In the genomic region with DNA sequence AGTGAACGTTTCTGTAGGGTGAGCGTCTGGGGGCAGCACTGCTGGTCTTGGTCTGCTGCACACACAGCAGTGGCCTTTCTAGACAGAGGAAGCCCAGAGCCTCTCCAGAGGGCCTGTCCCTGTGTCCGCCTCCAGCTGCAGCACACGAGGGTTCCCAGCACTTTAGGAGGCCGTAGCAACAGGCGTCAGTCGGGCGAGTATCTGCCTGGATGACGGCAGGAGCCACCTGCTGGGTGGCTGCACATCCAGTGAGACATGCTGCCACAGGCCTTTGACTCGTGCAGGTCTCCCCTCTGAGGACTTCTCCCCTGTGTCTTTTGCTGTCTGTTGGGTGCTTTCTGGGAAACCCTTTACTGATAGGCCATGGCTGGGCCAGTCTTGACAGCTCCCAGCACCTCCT, we compare ENCODE assay signal across 18 cellular contexts. TPM values are rescaled to one million over a fixed set of nuclear protein-coding genes. Genes with fewer than 3 reads are reported as not detected.
DNase-seq lines count a peak whose midpoint lies in the region; ATAC-seq, FAIRE-seq and TF ChIP-seq lines count a peak whose summit lies in the region.
"Had no signal": no experiment of that assay in that cellular context is flagged by ENCODE, and none has a peak within 500 bp of the region (broad histone marks: within the 10 kb centered on the region; RNA-seq: fewer than 3 reads in every experiment).

No MANE protein-coding gene starts in this region.

- FAIRE-seq in astrocyte (lab: Jason Lieb, UNC) = no peak
- FAIRE-seq: G401.6, GM12891 had no signal

- H3K36me3 ChIP-seq in H7 (replicated peaks; ENCODE audit: control insufficient read depth, insufficient read depth, low read length) = peaks cover 2% of the 10 kb centered on the region
- H3K36me3 ChIP-seq in astrocyte (ENCODE audit: insufficient read depth, low read length) = peaks cover 12% of the 10 kb centered on the region
- H3K36me3 ChIP-seq in neural progenitor cell = no peaks in the 10 kb centered on the region

- peaks cover 52% of the 10 kb centered on the region for H4K20me1 ChIP-seq in astrocyte (ENCODE audit: insufficient read depth, low read length)
- no peaks in the 10 kb centered on the region for H4K20me1 ChIP-seq in neural progenitor cell (ENCODE audit: low read depth)

- H3K4me3 Mint-ChIP-seq in astrocyte (ENCODE audit: unreplicated experiment) (no peak overlapping the region), neural progenitor cell (no peak overlapping the region), T-helper 17 cell (no peak overlapping the region)
- H3K4me3 Mint-ChIP-seq: CD8-positive, alpha-beta memory T cell had no signal

- H3K9ac ChIP-seq in astrocyte (ENCODE audit: low read length) = no peak overlapping the region
- H3K9ac ChIP-seq in neural progenitor cell = no peak overlapping the region
- H3K9ac ChIP-seq: BLaER1 had no signal

- H3K4me1 ChIP-seq in astrocyte (ENCODE audit: insufficient read depth, low read length) (peaks cover 12% of the 10 kb centered on the region), neural progenitor cell (no peaks in the 10 kb centered on the region)
- H3K4me1 ChIP-seq: BLaER1 had no signal

- H3K9me3 ChIP-seq in astrocyte (ENCODE audit: insufficient read depth, low read depth, low read length) (no peaks in the 10 kb centered on the region), neural progenitor cell (ENCODE audit: low read depth) (no peaks in the 10 kb centered on the region), T-helper 17 cell (ENCODE audit: control insufficient read depth, low read length, poor library complexity, severe bottlenecking) (no peaks in the 10 kb centered on the region)
- H3K9me3 ChIP-seq: BLaER1 had no signal

- no peak overlapping the region for H3K27ac ChIP-seq in astrocyte (ENCODE audit: low read depth, low read length)
- H3K27ac ChIP-seq in neural progenitor cell = no peak overlapping the region
- H3K27ac ChIP-seq: BLaER1 had no signal

- H3K27ac Mint-ChIP-seq in astrocyte (ENCODE audit: unreplicated experiment) (peak overlapping the region; percentile 47), neural progenitor cell (peak overlapping the region; percentile 20), T-helper 17 cell (no peak overlapping the region)

- no peak overlapping the region for H2AFZ ChIP-seq in astrocyte (ENCODE audit: low read depth, low read length)
- H2AFZ ChIP-seq in neural progenitor cell (replicated peaks) = no peak overlapping the region

- H3K27me3 ChIP-seq in H7 (ENCODE audit: control insufficient read depth, insufficient read depth, low read length) = no peaks in the 10 kb centered on the region
- H3K27me3 ChIP-seq in astrocyte (ENCODE audit: insufficient read depth, low read length) = no peaks in the 10 kb centered on the region
- H3K27me3 ChIP-seq in neural progenitor cell = no peaks in the 10 kb centered on the region
- H3K27me3 ChIP-seq: BLaER1 had no signal

- peaks cover 7% of the 10 kb centered on the region for H3K4me1 Mint-ChIP-seq in astrocyte (ENCODE audit: low read depth, unreplicated experiment)
- H3K4me1 Mint-ChIP-seq in neural progenitor cell = peaks cover 11% of the 10 kb centered on the region
- peaks cover 9% of the 10 kb centered on the region for H3K4me1 Mint-ChIP-seq in T-helper 17 cell

- no peak overlapping the region for H3K4me3 ChIP-seq in H7 (ENCODE audit: insufficient read depth, low read depth, low read length)
- no peak overlapping the region for H3K4me3 ChIP-seq in astrocyte (ENCODE audit: insufficient read depth, low read depth, low read length)
- H3K4me3 ChIP-seq in neural progenitor cell = no peak overlapping the region
- H3K4me3 ChIP-seq: BLaER1 had no signal

- H3K36me3 Mint-ChIP-seq in astrocyte (ENCODE audit: low read depth, unreplicated experiment) (peaks cover 27% of the 10 kb centered on the region), neural progenitor cell (peaks cover 29% of the 10 kb centered on the region), T-helper 17 cell (ENCODE audit: low read depth) (peaks cover 13% of the 10 kb centered on the region)

- DNase-seq in H7 (peak; percentile 47), astrocyte (ENCODE audit: low read depth) (no peak), neural progenitor cell (ENCODE audit: low spot score) (no peak), NCI-H524 (lab: John Stamatoyannopoulos, UW) (no peak), NCI-H2227 treated with DMSO at 0.1 percent for 48 hours (lab: John Stamatoyannopoulos, UW) (no peak), T-helper 17 cell (no peak)
- DNase-seq: 8988T; AML-193; CD8-positive, alpha-beta memory T cell; DMS 273 treated with DMSO at 0.1 percent for 48 hours; DMS79 had no signal

- ATAC-seq in esophagus mucosa (peak; percentile 30), GM19397 (IDR thresholded peaks at IDR 0.05; ENCODE audit: unreplicated experiment) (no peak), T-helper 17 cell (no peak)

- H3K9me3 Mint-ChIP-seq in astrocyte (ENCODE audit: unreplicated experiment) = no peaks in the 10 kb centered on the region
- H3K9me3 Mint-ChIP-seq in neural progenitor cell = no peaks in the 10 kb centered on the region
- H3K9me3 Mint-ChIP-seq: CD8-positive, alpha-beta memory T cell had no signal

- TF ChIP-seq CTCF in astrocyte (IDR thresholded peaks at IDR 0.05; ENCODE audit: insufficient read depth, low read depth, low read length) = no peak
- no peak for TF ChIP-seq CTCF in neural progenitor cell (IDR thresholded peaks at IDR 0.05)

- H3F3A ChIP-seq in neural progenitor cell (ENCODE audit: low read depth) = no peaks in the 10 kb centered on the region

- no peak overlapping the region for H3K4me2 ChIP-seq in astrocyte (ENCODE audit: low read length)
- no peak overlapping the region for H3K4me2 ChIP-seq in neural progenitor cell
- H3K4me2 ChIP-seq: BLaER1 had no signal

- H3K27me3 Mint-ChIP-seq in astrocyte (ENCODE audit: low read depth, unreplicated experiment) = no peaks in the 10 kb centered on the region
- H3K27me3 Mint-ChIP-seq in neural progenitor cell (ENCODE audit: insufficient read depth, low read depth) = no peaks in the 10 kb centered on the region
- H3K27me3 Mint-ChIP-seq in T-helper 17 cell = no peaks in the 10 kb centered on the region
- H3K27me3 Mint-ChIP-seq: CD8-positive, alpha-beta memory T cell had no signal

- peaks cover 36% of the 10 kb centered on the region for H3K79me2 ChIP-seq in astrocyte (ENCODE audit: insufficient read depth, low read length)
- no peaks in the 10 kb centered on the region for H3K79me2 ChIP-seq in neural progenitor cell (ENCODE audit: low read depth)

RNA-seq across cellular contexts. Expression of a gene that starts 22.1 kb away (rescaled TPM):
- 208 and 249 TPM in 2 replicates for total RNA-seq in H7 (2014; rRNA removed; shearing (Covaris generic))
- total RNA-seq in astrocyte = 163 and 168 TPM in 2 replicates
- 54.0 TPM for total RNA-seq in esophagus mucosa
- total RNA-seq in neural progenitor cell (ENCODE audit: low replicate concordance) = 61.6 and 137 TPM in 2 replicates
- total RNA-seq in T-helper 17 cell = 10 to 100 TPM; 43.3 to 51.5 TPM

RNA-seq across cellular contexts. Expression of a gene that starts 24.2 kb away (rescaled TPM):
- total RNA-seq in H7 (2014; rRNA removed; shearing (Covaris generic)) = 48.5 and 49.5 TPM in 2 replicates
- 8.9 and 9.8 TPM in 2 replicates for total RNA-seq in astrocyte
- 8.3 TPM for total RNA-seq in esophagus mucosa
- 24.6 and 37.8 TPM in 2 replicates for total RNA-seq in neural progenitor cell (ENCODE audit: low replicate concordance)
- total RNA-seq in T-helper 17 cell = 10 to 100 TPM; 29.4 to 30.7 TPM

RNA-seq across cellular contexts. Expression of a gene that starts 25.8 kb away (rescaled TPM):
- 0.24 and 0.52 TPM in 2 replicates for total RNA-seq in H7 (2014; rRNA removed; shearing (Covaris generic))
- total RNA-seq in astrocyte (not detected in 2 replicates), esophagus mucosa (0.12 TPM), neural progenitor cell (ENCODE audit: low replicate concordance) (0.37 TPM in 1 of 2 replicates, not detected in the other), T-helper 17 cell (1 to 10 TPM in 1 of 2 donors, under 1 TPM in 1; 0.87 to 1.9 TPM)
- total RNA-seq: H4, HT-29 had no signal

RNA-seq across cellular contexts. Expression of a gene that starts 29.2 kb away (rescaled TPM):
- 49.3 and 53.5 TPM in 2 replicates for total RNA-seq in H7 (2014; rRNA removed; shearing (Covaris generic))
- total RNA-seq in astrocyte (61.3 and 72.2 TPM in 2 replicates), esophagus mucosa (25.6 TPM), neural progenitor cell (ENCODE audit: low replicate concordance) (44.9 and 54.1 TPM in 2 replicates), T-helper 17 cell (100 to 1,000 TPM in 1 of 2 donors, 10 to 100 TPM in 1; 94.8 to 108 TPM)
